ENCODE assay signal across 21 cellular contexts in genomic region chr22:41700105-41700358, GRCh38.
"Had no signal": no experiment of that assay in that cellular context is flagged by ENCODE, and none has a peak within 500 bp of the region (broad histone marks: within the 10 kb centered on the region; RNA-seq: fewer than 3 reads in every experiment).

No MANE protein-coding gene starts in this region.

- DNase-seq: colonic mucosa; cortex of kidney; effector CD8-positive, alpha-beta T cell; effector memory CD8-positive, alpha-beta T cell; erythroblast; foreskin fibroblast; foreskin melanocyte; gastrocnemius medialis; glutamatergic neuron; heart right ventricle; left cardiac atrium; left lung; lower lobe of right lung; mesenchymal stem cell; mucosa of descending colon; naive B cell had no signal

- H3K4me3 ChIP-seq: colonic mucosa, left lung, mucosa of descending colon had no signal

- ATAC-seq: gastrocnemius medialis, mucosa of descending colon had no signal

- H3K27me3 ChIP-seq: colonic mucosa, gastrocnemius medialis, heart right ventricle, left lung had no signal

- FAIRE-seq: endometrium, islet of Langerhans, keratinocyte had no signal

- H3K27ac ChIP-seq: colonic mucosa, epithelial cell of prostate, esophagus squamous epithelium, gastrocnemius medialis, heart right ventricle, left lung, lower lobe of right lung had no signal

- H3K36me3 ChIP-seq: colonic mucosa, esophagus squamous epithelium, gastrocnemius medialis, heart right ventricle, left lung, lower lobe of right lung had no signal

- H3K9me3 ChIP-seq: colonic mucosa, esophagus squamous epithelium, gastrocnemius medialis, heart right ventricle, left lung, lower lobe of right lung, mucosa of descending colon had no signal
